In the genomic region with DNA sequence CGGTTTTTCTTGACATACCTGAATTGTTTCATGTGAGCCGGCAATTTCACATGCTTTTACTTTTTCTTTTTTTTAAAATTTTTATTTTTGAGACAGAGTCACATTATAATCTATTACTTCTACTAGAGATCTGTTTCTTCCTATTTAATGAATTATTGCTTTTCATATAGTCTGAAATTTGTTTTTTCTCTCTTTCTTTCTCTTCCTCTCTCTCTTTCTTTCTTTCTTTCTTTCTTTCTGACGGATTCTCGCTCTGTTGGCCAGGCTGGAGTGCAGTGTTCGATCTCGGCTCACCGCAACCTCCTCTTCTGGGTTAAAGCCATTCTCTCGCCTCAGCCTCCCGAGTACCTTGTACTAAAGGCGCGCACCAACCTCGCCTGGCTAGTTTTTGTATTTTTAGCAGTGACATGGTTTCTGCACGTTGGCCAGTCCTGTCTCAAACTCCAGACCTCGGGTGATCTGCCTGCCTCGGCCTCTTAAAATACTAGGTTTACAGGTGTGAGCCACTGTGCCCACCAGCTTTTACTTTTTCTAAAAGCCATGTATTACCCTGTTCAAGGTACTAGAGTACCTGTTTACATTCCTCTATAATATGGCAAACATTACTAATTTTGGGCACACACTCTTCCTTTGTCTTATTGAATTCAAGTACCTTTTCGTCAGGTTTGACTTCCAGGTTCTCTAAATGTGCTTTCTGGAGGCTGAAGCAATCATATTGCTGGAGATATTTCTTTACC, we compare ENCODE assay signal across 11 cellular contexts.
DNase-seq lines count a peak whose midpoint lies in the region; ATAC-seq and TF ChIP-seq lines count a peak whose summit lies in the region.
"Had no signal": no experiment of that assay in that cellular context is flagged by ENCODE, and none has a peak within 500 bp of the region (broad histone marks: within the 10 kb centered on the region; RNA-seq: fewer than 3 reads in every experiment).

No MANE protein-coding gene starts in this region.

- H3K27me3 ChIP-seq in BE2C = no peaks in the 10 kb centered on the region
- H3K27me3 ChIP-seq in H7 (ENCODE audit: control insufficient read depth, insufficient read depth, low read length) = peaks cover 51% of the 10 kb centered on the region

- peak overlapping the region; percentile 80 for H3K4me3 ChIP-seq in BE2C (ENCODE audit: low read depth, low read length)
- H3K4me3 ChIP-seq in HEK293 (ENCODE audit: low read depth, low read length) = no peak overlapping the region
- no peak overlapping the region for H3K4me3 ChIP-seq in H7 (ENCODE audit: insufficient read depth, low read depth, low read length)

- no peak overlapping the region for H3K27ac Mint-ChIP-seq in activated naive CD8-positive, alpha-beta T cell treated with anti-CD3 and anti-CD28 coated beads, Interleukin-2, amount 10 ng/mL, durations not matched to agents 7 days and 5 days
- peak overlapping the region in 1 of 6 donors; percentile 84 for H3K27ac Mint-ChIP-seq in naive B cell

- H3K9me3 ChIP-seq in BE2C = no peaks in the 10 kb centered on the region
- H3K9me3 ChIP-seq in HEK293 (ENCODE audit: control insufficient read depth, insufficient read depth, low read depth, low read length) = no peaks in the 10 kb centered on the region
- H3K9me3 ChIP-seq: neutrophil, uterus had no signal

- DNase-seq in BE2C = no peak
- no peak for DNase-seq in activated naive CD8-positive, alpha-beta T cell treated with anti-CD3 and anti-CD28 coated beads, Interleukin-2, amount 10 ng/mL, durations not matched to agents 7 days and 5 days
- DNase-seq in naive B cell = no peak
- no peak for DNase-seq in H7
- no peak for DNase-seq in NCI-H345 treated with DMSO at 0.1 percent for 48 hours (lab: John Stamatoyannopoulos, UW; ENCODE audit: unreplicated experiment)
- DNase-seq in central memory CD4-positive, alpha-beta T cell = no peak
- DNase-seq: activated CD4-positive, alpha-beta T cell treated with anti-CD3 and anti-CD28 coated beads for 4 hours had no signal

- CTCF ChIA-PET in HEK293 (lab: Yijun Ruan, JAX) = interaction anchor here (0.5 kb wide), 1 partner anchor 608 kb away, joined by 3 read pairs; no protein-coding TSS in a partner anchor

- no peaks in the 10 kb centered on the region for H3K36me3 Mint-ChIP-seq in activated naive CD8-positive, alpha-beta T cell treated with anti-CD3 and anti-CD28 coated beads, Interleukin-2, amount 10 ng/mL, durations not matched to agents 7 days and 5 days
- peaks cover 0 to 19% of the 10 kb centered on the region in 2 donors for H3K36me3 Mint-ChIP-seq in naive B cell

- POLR2A ChIA-PET in HEK293 (lab: Yijun Ruan, JAX) = interaction anchor here (0.6 kb wide), 1 partner anchor 242 kb away, joined by 8 read pairs; the partner anchor contains the start of gene TRIM11
- POLR2A ChIA-PET in activated naive CD8-positive, alpha-beta T cell treated with anti-CD3 and anti-CD28 coated beads, Interleukin-2, amount 10 ng/mL, durations not matched to agents 7 days and 5 days (lab: Charles Lee) = no interaction called here

- peak overlapping the region; percentile 79 for H3K27ac ChIP-seq in HEK293 (ENCODE audit: extremely low read depth, low read depth, low read length)
- H3K27ac ChIP-seq: neutrophil had no signal

- peaks cover 17% of the 10 kb centered on the region for H3K4me1 Mint-ChIP-seq in activated naive CD8-positive, alpha-beta T cell treated with anti-CD3 and anti-CD28 coated beads, Interleukin-2, amount 10 ng/mL, durations not matched to agents 7 days and 5 days
- peaks cover 23 to 28% (median 27%) of the 10 kb centered on the region in 3 donors for H3K4me1 Mint-ChIP-seq in naive B cell

- peaks cover 46% of the 10 kb centered on the region for H3K27me3 Mint-ChIP-seq in activated naive CD8-positive, alpha-beta T cell treated with anti-CD3 and anti-CD28 coated beads, Interleukin-2, amount 10 ng/mL, durations not matched to agents 7 days and 5 days
- peaks cover 46 to 66% (median 48%) of the 10 kb centered on the region in 3 donors for H3K27me3 Mint-ChIP-seq in naive B cell

- ATAC-seq in activated naive CD8-positive, alpha-beta T cell treated with anti-CD3 and anti-CD28 coated beads, Interleukin-2, amount 10 ng/mL, durations not matched to agents 7 days and 5 days (ENCODE audit: low read depth) = no peak
- ATAC-seq in naive B cell (ENCODE audit: low read depth in 2 of 2) (no peak), GM21786 (IDR thresholded peaks at IDR 0.05; ENCODE audit: unreplicated experiment) (no peak)

- peak overlapping the region; percentile 91 for H3K4me3 Mint-ChIP-seq in activated naive CD8-positive, alpha-beta T cell treated with anti-CD3 and anti-CD28 coated beads, Interleukin-2, amount 10 ng/mL, durations not matched to agents 7 days and 5 days
- H3K4me3 Mint-ChIP-seq in naive B cell = peak overlapping the region; percentile 80 to 99 (median 94)

- no peaks in the 10 kb centered on the region for H3K4me1 ChIP-seq in BE2C
- peaks cover 3% of the 10 kb centered on the region; the same call in 1 of the 2 replicates for H3K4me1 ChIP-seq in HEK293 (ENCODE audit: control insufficient read depth, insufficient read depth, low read length)

- H3K9me3 Mint-ChIP-seq in activated naive CD8-positive, alpha-beta T cell treated with anti-CD3 and anti-CD28 coated beads, Interleukin-2, amount 10 ng/mL, durations not matched to agents 7 days and 5 days = no peaks in the 10 kb centered on the region
- H3K9me3 Mint-ChIP-seq in naive B cell = peaks cover 0 to 10% (median 2%) of the 10 kb centered on the region in 7 donors

- TF ChIP-seq CTCF in BE2C (IDR thresholded peaks at IDR 0.05; ENCODE audit: low read depth, low read length) (no peak), HEK293 (tag by site-specific recombination; IDR thresholded peaks at IDR 0.05) (no peak)

- H3K36me3 ChIP-seq in BE2C = no peaks in the 10 kb centered on the region
- H3K36me3 ChIP-seq in HEK293 (ENCODE audit: control insufficient read depth in 2 of 2, insufficient read depth in 1 of 2, low read length in 2 of 2) = peaks cover 0 to 7% of the 10 kb centered on the region in 2 experiments; a peak in 1 of 3 replicates
- no peaks in the 10 kb centered on the region for H3K36me3 ChIP-seq in H7 (replicated peaks; ENCODE audit: control insufficient read depth, insufficient read depth, low read length)
- H3K36me3 ChIP-seq: neutrophil, uterus had no signal

TF ChIP-seq in HEK293, 187 proteins besides CTCF, POLR2A, EP300 and RAD21 (continues in another document):
- TF ChIP-seq ZBTB20 (tag by site-specific recombination; IDR thresholded peaks at IDR 0.05) (no peak), HOXC10 (CRISPR knock-in tag; IDR thresholded peaks at IDR 0.05) (no peak), ZNF121 (tag by site-specific recombination; IDR thresholded peaks at IDR 0.05) (no peak), SCRT2 (tag by site-specific recombination; IDR thresholded peaks at IDR 0.05) (0 out of 2 replicates have a peak, but pooled peaks have one; percentile 32), ZNF692 (tag by site-specific recombination; IDR thresholded peaks at IDR 0.05) (no peak), ZNF624 (tag by site-specific recombination; IDR thresholded peaks at IDR 0.05) (no peak), ZNF596 (tag by site-specific recombination; IDR thresholded peaks at IDR 0.05) (0 out of 2 replicates have a peak, but pooled peaks have one; percentile 7), SCRT1 (tag by site-specific recombination; IDR thresholded peaks at IDR 0.05; ENCODE audit: borderline replicate concordance) (peak; percentile 44; the same call in 1 of the 2 replicates), ZNF626 (tag by site-specific recombination; IDR thresholded peaks at IDR 0.05) (no peak), HIC1 (tag by site-specific recombination; IDR thresholded peaks at IDR 0.05) (no peak), ZNF558 (tag by site-specific recombination; IDR thresholded peaks at IDR 0.05) (no peak), IKZF3 (tag by site-specific recombination; IDR thresholded peaks at IDR 0.05) (no peak), PRDM1 (tag by site-specific recombination; IDR thresholded peaks at IDR 0.05) (peak; percentile 64; the same call in 1 of the 2 replicates), MEIS1 (CRISPR knock-in tag; IDR thresholded peaks at IDR 0.05; ENCODE audit: borderline replicate concordance) (no peak)
- TF ChIP-seq, protein P1, sequence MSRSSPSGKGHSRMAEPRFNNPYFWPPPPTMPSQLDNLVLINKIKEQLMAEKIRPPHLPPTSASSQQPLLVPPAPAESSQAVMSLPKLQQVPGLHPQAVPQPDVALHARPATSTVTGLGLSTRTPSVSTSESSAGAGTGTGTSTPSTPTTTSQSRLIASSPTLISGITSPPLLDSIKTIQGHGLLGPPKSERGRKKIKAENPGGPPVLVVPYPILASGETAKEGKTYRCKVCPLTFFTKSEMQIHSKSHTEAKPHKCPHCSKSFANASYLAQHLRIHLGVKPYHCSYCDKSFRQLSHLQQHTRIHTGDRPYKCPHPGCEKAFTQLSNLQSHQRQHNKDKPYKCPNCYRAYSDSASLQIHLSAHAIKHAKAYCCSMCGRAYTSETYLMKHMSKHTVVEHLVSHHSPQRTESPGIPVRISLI (tag by site-specific recombination; IDR thresholded peaks at IDR 0.05) = no peak
